ENCODE assay signal across 10 cellular contexts in the genomic region with DNA sequence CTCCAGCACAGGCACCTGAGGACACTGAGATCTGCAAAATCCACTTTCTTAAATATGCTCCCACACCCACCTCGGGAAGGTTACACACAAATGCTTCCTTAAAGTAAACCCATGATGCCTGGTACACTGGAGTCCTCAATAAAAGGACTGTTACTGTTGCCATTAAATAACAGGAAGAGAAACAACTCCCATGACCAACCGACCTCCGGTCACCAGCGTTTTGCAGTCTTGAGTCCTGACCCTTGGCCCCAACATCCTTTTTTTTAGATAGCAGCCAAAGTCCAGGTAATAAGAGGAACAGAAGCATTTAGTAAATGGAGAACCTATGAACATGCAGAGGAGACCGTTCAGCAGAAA. TPM values are rescaled to one million over a fixed set of nuclear protein-coding genes. Genes with fewer than 3 reads are reported as not detected.
A peak's percentile ranks its signal among the peaks of the same experiment; 100 is the strongest.
DNase-seq lines count a peak whose midpoint lies in the region; ATAC-seq, FAIRE-seq and TF ChIP-seq lines count a peak whose summit lies in the region.
"Had no signal": no experiment of that assay in that cellular context is flagged by ENCODE, and none has a peak within 500 bp of the region (broad histone marks: within the 10 kb centered on the region; RNA-seq: fewer than 3 reads in every experiment).

No MANE protein-coding gene starts in this region.

- no peak overlapping the region for H3K4me3 ChIP-seq in endothelial cell of umbilical vein (replicated peaks in 1 of 3; ENCODE audit: insufficient read depth in 1 of 3, low read depth in 1 of 3, low read length in 3 of 3)
- no peak overlapping the region for H3K4me3 ChIP-seq in skin epidermis

- TF ChIP-seq POLR2A in endothelial cell of umbilical vein (IDR thresholded peaks at IDR 0.05; ENCODE audit: low read depth, low read length) = no peak

- no peak for TF ChIP-seq CTCF in endothelial cell of umbilical vein (IDR thresholded peaks at IDR 0.05; ENCODE audit: extremely low read depth in 1 of 2, insufficient read depth in 1 of 2, low read depth in 1 of 2, low read length in 2 of 2)

- CTCF ChIA-PET in endothelial cell of umbilical vein (lab: Charles Lee) = interaction anchor here (2.0 kb wide), 1 partner anchor 121 kb away, joined by 5 read pairs; no protein-coding TSS in a partner anchor

- H3K4me2 ChIP-seq in endothelial cell of umbilical vein (ENCODE audit: insufficient read depth, low read length) = no peak overlapping the region

- no TSS peak for BruUV-seq in endothelial cell of umbilical vein (replicated peaks; lab: Mats Ljungman, UMichigan)

- dilution Hi-C loops in endothelial cell of umbilical vein (cut with MboI; ENCODE audit: extremely low pct_ligation_motif_present, low sequenced_read_pairs) = no loop called here

- no peak overlapping the region for H3K27ac ChIP-seq in endothelial cell of umbilical vein (ENCODE audit: insufficient read depth, low read depth, low read length)
- peak overlapping the region in 11 of 21 experiments; percentile 39 to 82 (median 71) for H3K27ac ChIP-seq in skin epidermis

- DNase-seq in GM18507 (ENCODE audit: extremely low spot score, insufficient read length, low read depth) (no peak), SKM-1 treated with dmso at 0.1 percent for 144 hours (lab: John Stamatoyannopoulos, UW; ENCODE audit: unreplicated experiment) (peak; percentile 30), endothelial cell of umbilical vein (ENCODE audit: low read depth, low spot score) (peak; percentile 9), NCI-H2227 (lab: John Stamatoyannopoulos, UW; ENCODE audit: unreplicated experiment) (no peak), urothelium cell line (ENCODE audit: low spot score) (no peak)
- no peak for DNase-seq in activated CD8-positive, alpha-beta memory T cell treated with anti-CD3 and anti-CD28 coated beads, Interleukin-2, amount 50 U/mL, for 48 hours
- DNase-seq: NCI-H1930; stimulated activated CD4-positive, alpha-beta T cell treated with anti-CD3 and anti-CD28 coated beads, Interleukin-12 subunit alpha, Interleukin-12 subunit beta, amount 100 ng/mL, for 4 hours had no signal

- peak; percentile 60 for FAIRE-seq in GM18507 (lab: Jason Lieb, UNC)
- peak; percentile 77 for FAIRE-seq in endothelial cell of umbilical vein (lab: Jason Lieb, UNC)
- no peak for FAIRE-seq in urothelium cell line (lab: Jason Lieb, UNC)

- no peaks in the 10 kb centered on the region for H3K79me2 ChIP-seq in endothelial cell of umbilical vein (ENCODE audit: control insufficient read depth, insufficient read depth, low read length)

- no peak overlapping the region for H2AFZ ChIP-seq in endothelial cell of umbilical vein (ENCODE audit: low read depth, low read length)

- no peaks in the 10 kb centered on the region for H4K20me1 ChIP-seq in endothelial cell of umbilical vein (replicated peaks; ENCODE audit: control insufficient read depth, extremely low read depth, insufficient read depth, low read length)

- H3K9ac ChIP-seq in endothelial cell of umbilical vein (replicated peaks; ENCODE audit: extremely low read depth, insufficient read depth, low read length) = no peak overlapping the region

- H3K36me3 ChIP-seq in endothelial cell of umbilical vein (ENCODE audit: control insufficient read depth in 2 of 2, extremely low read depth in 1 of 2, insufficient read depth in 2 of 2, low read length in 2 of 2) = no peaks in the 10 kb centered on the region

- H3K9me1 ChIP-seq in endothelial cell of umbilical vein (replicated peaks; ENCODE audit: control insufficient read depth, extremely low read depth, insufficient read depth, low read length) = no peaks in the 10 kb centered on the region

- intact Hi-C loops in endothelial cell of umbilical vein (cut with micrococcal nuclease) = no loop called here

- H3K27me3 ChIP-seq in endothelial cell of umbilical vein (ENCODE audit: control insufficient read depth in 2 of 2, insufficient read depth in 2 of 2, low read length in 2 of 2) = no peaks in the 10 kb centered on the region

- H3K9me3 ChIP-seq in endothelial cell of umbilical vein (replicated peaks; ENCODE audit: control insufficient read depth, insufficient read depth, low read length) = no peaks in the 10 kb centered on the region

- POLR2A ChIA-PET in endothelial cell of umbilical vein (lab: Charles Lee) = no interaction called here

- peaks cover 17% of the 10 kb centered on the region for H3K4me1 ChIP-seq in endothelial cell of umbilical vein (ENCODE audit: control insufficient read depth, extremely low read depth, insufficient read depth, low read length)

- no peak for ATAC-seq in GM19324 (IDR thresholded peaks at IDR 0.05; ENCODE audit: low FRiP score, unreplicated experiment)

TF ChIP-seq in endothelial cell of umbilical vein, 7 proteins besides CTCF, POLR2A, EP300 and RAD21:
- TF ChIP-seq JUN (IDR thresholded peaks at IDR 0.05; ENCODE audit: borderline replicate concordance, insufficient read depth, insufficient read length, low read depth) (no peak), MYC (IDR thresholded peaks at IDR 0.05; ENCODE audit: low read depth, low read length) (no peak), EZH2 (IDR thresholded peaks at IDR 0.05; ENCODE audit: borderline replicate concordance, low read depth, low read length, severe bottlenecking) (no peak), GATA2 (IDR thresholded peaks at IDR 0.05; ENCODE audit: insufficient read depth, insufficient read length, low read depth, low read length) (no peak), POLR2AphosphoS5 (IDR thresholded peaks at IDR 0.05; ENCODE audit: insufficient read depth, low read depth, low read length) (no peak), FOS (IDR thresholded peaks at IDR 0.05; ENCODE audit: borderline replicate concordance, insufficient read depth, low read length) (no peak)
- TF ChIP-seq, protein P1, sequence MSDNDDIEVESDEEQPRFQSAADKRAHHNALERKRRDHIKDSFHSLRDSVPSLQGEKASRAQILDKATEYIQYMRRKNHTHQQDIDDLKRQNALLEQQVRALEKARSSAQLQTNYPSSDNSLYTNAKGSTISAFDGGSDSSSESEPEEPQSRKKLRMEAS (IDR thresholded peaks at IDR 0.05; ENCODE audit: insufficient read depth, insufficient read length) = no peak

RNA-seq across cellular contexts. Expression of a gene that starts 42.4 kb away (rescaled TPM):
- 38.9 and 51.8 TPM in 2 replicates for total RNA-seq in endothelial cell of umbilical vein
- polyA plus RNA-seq in endothelial cell of umbilical vein = 39.6 and 44.2 TPM in 2 replicates
- polyA plus RNA-seq in endothelial cell of umbilical vein (2011; cell fraction: cytosol; rRNA removed) = 43.6 and 45.8 TPM in 2 replicates
- polyA plus RNA-seq in endothelial cell of umbilical vein (2011; cell fraction: nucleus; rRNA removed) = 44.9 and 45.1 TPM in 2 replicates
- 32.8 and 34.1 TPM in 2 replicates for polyA plus RNA-seq in endothelial cell of umbilical vein (2012)
- polyA minus RNA-seq in endothelial cell of umbilical vein = 87.6 and 93.9 TPM in 2 replicates
- polyA minus RNA-seq in endothelial cell of umbilical vein (2011; cell fraction: cytosol; rRNA and poly(A)+ RNA removed) = 75.1 TPM
- polyA minus RNA-seq in endothelial cell of umbilical vein (2011; cell fraction: nucleus; rRNA and poly(A)+ RNA removed) = 15.7 and 17.3 TPM in 2 replicates

Comparison
In these comparisons a context has a peak if more than half of its experiments do, and no peak if none do; other contexts are left out.
1. DNase-seq: peak in SKM-1 treated with dmso at 0.1 percent for 144 hours (single experiment) and endothelial cell of umbilical vein (single experiment); none in GM18507 (single experiment), NCI-H2227 (single experiment), urothelium cell line (single experiment) and activated CD8-positive, alpha-beta memory T cell treated with anti-CD3 and anti-CD28 coated beads, Interleukin-2, amount 50 U/mL, for 48 hours (single experiment).